In the genomic region with DNA sequence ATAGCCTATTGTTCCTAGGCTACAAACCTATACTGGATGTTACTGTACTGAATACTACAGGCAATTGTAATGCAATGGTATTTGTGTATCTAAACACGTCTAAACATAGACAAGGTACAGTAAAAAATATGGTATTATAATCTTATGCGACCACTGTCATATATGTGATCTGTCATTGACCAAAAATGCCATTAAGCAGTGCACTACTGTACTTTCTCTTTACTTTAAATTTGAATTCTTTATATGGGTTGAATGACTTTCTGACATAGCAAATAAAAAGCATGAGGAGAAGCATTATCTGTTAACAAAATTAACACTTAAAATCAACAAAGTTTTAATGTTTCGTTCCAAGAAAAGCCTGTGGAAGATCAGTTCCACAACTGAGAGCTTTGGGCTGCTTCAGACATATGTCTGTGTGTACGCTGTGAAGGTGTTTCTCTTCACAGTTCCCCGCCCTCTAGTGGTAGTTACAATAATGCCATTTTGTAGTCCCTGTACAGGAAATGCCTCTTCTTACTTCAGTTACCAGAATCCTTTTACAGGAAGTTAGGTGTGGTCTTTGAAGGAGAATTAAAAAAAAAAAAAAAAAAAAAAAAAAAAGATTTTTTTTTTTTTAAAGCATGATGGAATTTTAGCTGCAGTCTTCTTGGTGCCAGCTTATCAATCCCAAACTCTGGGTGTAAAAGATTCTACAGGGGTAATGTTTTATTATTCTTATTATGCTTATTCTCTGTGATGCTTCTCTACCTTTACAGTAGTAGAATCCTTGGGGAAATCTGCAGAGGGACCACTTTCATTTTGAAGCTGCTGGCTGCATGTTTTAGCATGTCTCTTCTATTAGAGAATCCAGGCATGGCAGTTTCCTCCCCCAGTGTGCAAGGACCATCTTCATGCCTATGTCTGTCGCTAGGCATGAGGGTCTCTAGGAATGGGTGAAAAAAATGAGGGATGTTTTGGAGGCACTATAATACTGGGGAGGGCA, we compare ENCODE assay signal across 9 cellular contexts. TPM values are rescaled to one million over a fixed set of nuclear protein-coding genes. Genes with fewer than 3 reads are reported as not detected.
DNase-seq lines count a peak whose midpoint lies in the region; ATAC-seq and TF ChIP-seq lines count a peak whose summit lies in the region.
"Had no signal": no experiment of that assay in that cellular context is flagged by ENCODE, and none has a peak within 500 bp of the region (broad histone marks: within the 10 kb centered on the region; RNA-seq: fewer than 3 reads in every experiment).

No MANE protein-coding gene starts in this region.

- no peaks in the 10 kb centered on the region for H3K27me3 ChIP-seq in CD4-positive, alpha-beta T cell (ENCODE audit: control insufficient read depth, insufficient read depth, low read length)
- no peaks in the 10 kb centered on the region for H3K27me3 ChIP-seq in right lobe of liver
- no peaks in the 10 kb centered on the region for H3K27me3 ChIP-seq in thoracic aorta (replicated peaks; ENCODE audit: insufficient read depth)

- peak; percentile 100 for ATAC-seq in CD4-positive, alpha-beta T cell (ENCODE audit: poor library complexity)
- ATAC-seq in GM18517 (IDR thresholded peaks at IDR 0.05; ENCODE audit: unreplicated experiment) (peak; percentile 100), HG02970 (IDR thresholded peaks at IDR 0.05; ENCODE audit: low FRiP score, unreplicated experiment) (peak; percentile 100), right lobe of liver (peak; percentile 100), thoracic aorta (ENCODE audit: insufficient number of reproducible peaks, low FRiP score, low read depth) (peak; percentile 95)

- peak overlapping the region; percentile 18 for H3K4me3 Mint-ChIP-seq in CD4-positive, alpha-beta T cell
- H3K4me3 Mint-ChIP-seq: dendritic cell treated with granulocyte-macrophage colony-stimulating factor and Interleukin-4, amounts not matched to agents 40 ng/mL and 50 ng/mL, for 4 days had no signal

- H3K4me3 ChIP-seq in right lobe of liver (no peak overlapping the region), thoracic aorta (peak overlapping the region; percentile 27)

- POLR2A ChIA-PET in CD4-positive, alpha-beta T cell (lab: Charles Lee): no interaction called here

- no peaks in the 10 kb centered on the region for H3K9me3 ChIP-seq in CD4-positive, alpha-beta T cell (ENCODE audit: control insufficient read depth, low read length)
- H3K9me3 ChIP-seq in right lobe of liver (no peaks in the 10 kb centered on the region), thoracic aorta (no peaks in the 10 kb centered on the region)

- peaks cover 10% of the 10 kb centered on the region for H3K4me1 Mint-ChIP-seq in CD4-positive, alpha-beta T cell (ENCODE audit: low read depth)

- TF ChIP-seq CTCF in CD4-positive, alpha-beta T cell (IDR thresholded peaks at IDR 0.05): peak; percentile 76
- peak; percentile 65 to 80 (median 72) for TF ChIP-seq CTCF in right lobe of liver (IDR thresholded peaks at IDR 0.05)
- TF ChIP-seq CTCF in thoracic aorta (IDR thresholded peaks at IDR 0.05): peak; percentile 69

- H3K4me1 ChIP-seq in right lobe of liver (no peaks in the 10 kb centered on the region), thoracic aorta (ENCODE audit: control insufficient read depth in 1 of 2, low read depth in 2 of 2) (no peaks in the 10 kb centered on the region)

- H3K36me3 ChIP-seq in right lobe of liver (no peaks in the 10 kb centered on the region), thoracic aorta (no peaks in the 10 kb centered on the region)

- no peaks in the 10 kb centered on the region for H3K36me3 Mint-ChIP-seq in CD4-positive, alpha-beta T cell (ENCODE audit: low read depth)

- TF ChIP-seq POLR2A in right lobe of liver (IDR thresholded peaks at IDR 0.05): no peak

- intact Hi-C loops in CD4-positive, alpha-beta T cell (cut with DNase I, micrococcal nuclease): loop anchor here (1.0 to 5.0 kb wide), 3 partner anchors 278 to 659 kb away; partner anchors contain the start of gene TTC21B (in 1 of the 2)
- intact Hi-C loops in right lobe of liver (cut with DNase I): loop anchor here in 1 of 2 donors (10.0 kb wide), 1 partner anchor 299 kb away; no protein-coding TSS in a partner anchor

- WGBS in right lobe of liver (ENCODE audit: insufficient coverage, low coverage, low lambda C conversion rate, missing lambda C conversion rate): 21% methylated on average over 6 of the region's 6 CpGs

- no peak overlapping the region for H3K27ac ChIP-seq in CD4-positive, alpha-beta T cell (ENCODE audit: low read depth, low read length)
- no peak overlapping the region for H3K27ac ChIP-seq in right lobe of liver
- H3K27ac ChIP-seq in thoracic aorta: no peak overlapping the region

- H3K27ac Mint-ChIP-seq in CD4-positive, alpha-beta T cell: no peak overlapping the region
- H3K27ac Mint-ChIP-seq: dendritic cell treated with granulocyte-macrophage colony-stimulating factor and Interleukin-4, amounts not matched to agents 40 ng/mL and 50 ng/mL, for 4 days had no signal

- H3K27me3 Mint-ChIP-seq in CD4-positive, alpha-beta T cell: peaks cover 4% of the 10 kb centered on the region
- H3K27me3 Mint-ChIP-seq: dendritic cell treated with granulocyte-macrophage colony-stimulating factor and Interleukin-4, amounts not matched to agents 40 ng/mL and 50 ng/mL, for 4 days had no signal

- DNase-seq in CD4-positive, alpha-beta T cell: peak in 5 of 10 experiments; percentile 3 to 46 (median 25)
- DNase-seq in NCI-H1417 treated with DMSO at 0.1 percent for 48 hours (lab: John Stamatoyannopoulos, UW) (peak; percentile 22), SKM-1 (lab: John Stamatoyannopoulos, UW; ENCODE audit: unreplicated experiment) (peak; percentile 78), right lobe of liver (peak in 1 of 3 donors; percentile 49), thoracic aorta (ENCODE audit: low spot score) (no peak)
- DNase-seq in effector CD4-positive, alpha-beta T cell: peak; percentile 50

- H3K9me3 Mint-ChIP-seq in CD4-positive, alpha-beta T cell: no peaks in the 10 kb centered on the region
- H3K9me3 Mint-ChIP-seq: dendritic cell treated with granulocyte-macrophage colony-stimulating factor and Interleukin-4, amounts not matched to agents 40 ng/mL and 50 ng/mL, for 4 days had no signal

- CTCF ChIA-PET in CD4-positive, alpha-beta T cell (lab: Charles Lee): interaction anchor here (0.6 to 0.7 kb wide), 4 partner anchors 9 to 581 kb away, joined by 3 to 5 read pairs (median 4); no protein-coding TSS in a partner anchor

RNA-seq across cellular contexts. Expression of gene SCN2A, which starts 54.5 kb away (rescaled TPM):
- not detected for total RNA-seq in CD4-positive, alpha-beta T cell
- under 1 TPM in 2 of 6 experiments, not detected in 4; 0.12 to 0.27 TPM for total RNA-seq in right lobe of liver
- total RNA-seq in thoracic aorta: 1 to 10 TPM in 1 of 2 donors, not detected in 1; 1.8 TPM
